15 cellular contexts compared by ENCODE assay signal in the genomic region with DNA sequence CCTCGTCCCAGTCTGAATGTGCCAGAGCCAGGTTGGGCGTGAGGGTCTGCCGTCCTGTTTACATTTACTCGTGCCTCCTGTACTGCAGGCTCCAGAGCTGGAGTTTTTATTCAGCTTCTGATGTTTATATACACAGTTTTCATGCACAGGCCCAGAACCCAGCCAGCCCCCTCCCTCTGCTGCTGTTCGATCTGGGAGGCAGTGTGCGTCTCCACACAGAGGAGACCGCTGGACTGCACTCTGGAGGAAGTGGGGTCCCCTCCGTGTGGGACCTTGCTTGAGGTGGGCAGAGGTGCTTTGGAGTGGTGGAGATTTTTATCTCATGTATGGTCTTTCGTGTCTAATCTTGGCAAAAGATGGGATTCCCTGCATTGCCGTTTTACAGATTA.
DNase-seq lines count a peak whose midpoint lies in the region; ATAC-seq, FAIRE-seq and TF ChIP-seq lines count a peak whose summit lies in the region.
"Had no signal": no experiment of that assay in that cellular context is flagged by ENCODE, and none has a peak within 500 bp of the region (broad histone marks: within the 10 kb centered on the region; RNA-seq: fewer than 3 reads in every experiment).

No MANE protein-coding gene starts in this region.

- no peak overlapping the region for H3K14ac ChIP-seq in neuronal stem cell (ENCODE audit: low read length)

- WGBS in right cardiac atrium: 39% methylated on average over 10 of the region's 10 CpGs
- WGBS in neuronal stem cell (ENCODE audit: extremely low coverage in 2 of 2, insufficient read length in 2 of 2, insufficient replicate concordance in 1 of 2), 2 donors: no CpG with 5 or more reads among the region's 10 CpGs

- no peak overlapping the region for H3K23ac ChIP-seq in neuronal stem cell (ENCODE audit: low read depth, low read length, poor library complexity)

- peaks cover 5% of the 10 kb centered on the region for H3K4me1 ChIP-seq in right cardiac atrium (ENCODE audit: control insufficient read depth, insufficient read depth, low read length)
- peaks cover 23% of the 10 kb centered on the region for H3K4me1 ChIP-seq in fibroblast of lung (ENCODE audit: control insufficient read depth, extremely low read depth, insufficient read depth, low read length)
- H3K4me1 ChIP-seq in osteoblast (ENCODE audit: insufficient read depth, low read length): peaks cover 23% of the 10 kb centered on the region
- H3K4me1 ChIP-seq in neuronal stem cell (ENCODE audit: control insufficient read depth in 2 of 2, insufficient read depth in 1 of 2, low read depth in 1 of 2, low read length in 2 of 2): peaks cover 4 to 24% of the 10 kb centered on the region in 2 donors

- H3K4ac ChIP-seq in neuronal stem cell (ENCODE audit: low read length): no peak overlapping the region

- H3K4me3 ChIP-seq in right cardiac atrium (ENCODE audit: low read length) (no peak overlapping the region), fibroblast of lung (replicated peaks in 1 of 4; ENCODE audit: control extremely low read depth in 1 of 4, insufficient read depth in 1 of 4, low read depth in 3 of 4, low read length in 4 of 4) (peak overlapping the region in 1 of 4 experiments; percentile 5), osteoblast (ENCODE audit: insufficient read depth, low read length) (no peak overlapping the region), neuronal stem cell (ENCODE audit: low read length in 2 of 2) (no peak overlapping the region)

- H3K9ac ChIP-seq in fibroblast of lung (ENCODE audit: insufficient read depth, low read length): no peak overlapping the region
- H3K9ac ChIP-seq in neuronal stem cell (ENCODE audit: low read depth, low read length, poor library complexity): no peak overlapping the region

- no peak for TF ChIP-seq CTCF in fibroblast of lung (conservative IDR thresholded peaks at IDR 0.05 in 1 of 2, IDR thresholded peaks at IDR 0.05 in 1 of 2; ENCODE audit: low read depth in 1 of 2, low read length in 2 of 2)
- TF ChIP-seq CTCF in osteoblast (IDR thresholded peaks at IDR 0.05; ENCODE audit: extremely low read depth, low read depth, low read length): no peak

- peaks cover 26% of the 10 kb centered on the region for H3K79me1 ChIP-seq in neuronal stem cell (ENCODE audit: low read depth, low read length)

- H3K18ac ChIP-seq in neuronal stem cell (ENCODE audit: low read length): no peak overlapping the region

- H4K20me1 ChIP-seq in fibroblast of lung (ENCODE audit: control insufficient read depth, extremely low read depth, insufficient read depth, low read length) (no peaks in the 10 kb centered on the region), osteoblast (ENCODE audit: insufficient read depth, low read length) (peaks cover 59% of the 10 kb centered on the region)

- no peak overlapping the region for H4K8ac ChIP-seq in neuronal stem cell (ENCODE audit: low read depth, low read length)

- peak overlapping the region; percentile 78 for H3K4me2 ChIP-seq in fibroblast of lung (ENCODE audit: extremely low read depth, insufficient read depth, low read length)
- H3K4me2 ChIP-seq in osteoblast (ENCODE audit: insufficient read depth, low read length): peak overlapping the region; percentile 24
- no peak overlapping the region for H3K4me2 ChIP-seq in neuronal stem cell (ENCODE audit: insufficient read depth, low read length, poor library complexity, severe bottlenecking)

- H2BK15ac ChIP-seq in neuronal stem cell (ENCODE audit: low read length): no peak overlapping the region

- H2BK5ac ChIP-seq in neuronal stem cell (ENCODE audit: low read length): no peak overlapping the region

- H3K27ac ChIP-seq in right cardiac atrium (ENCODE audit: low read length): peak overlapping the region; percentile 21
- H3K27ac ChIP-seq in fibroblast of lung (ENCODE audit: insufficient read depth, low read length): peak overlapping the region; percentile 34
- no peak overlapping the region for H3K27ac ChIP-seq in osteoblast (ENCODE audit: low read depth, low read length)
- no peak overlapping the region for H3K27ac ChIP-seq in neuronal stem cell (replicated peaks; ENCODE audit: low read length)

- FAIRE-seq in urothelium cell line (lab: Jason Lieb, UNC): peak; percentile 52
- FAIRE-seq: D721Med had no signal

- no peak overlapping the region for H2BK12ac ChIP-seq in neuronal stem cell (ENCODE audit: low read length)

- H3K9me3 ChIP-seq in right cardiac atrium (ENCODE audit: control insufficient read depth, low read length) (no peaks in the 10 kb centered on the region), fibroblast of lung (ENCODE audit: control insufficient read depth, insufficient read depth, low read depth, low read length) (no peaks in the 10 kb centered on the region), osteoblast (ENCODE audit: low read depth, low read length) (no peaks in the 10 kb centered on the region), neuronal stem cell (replicated peaks in 1 of 2; ENCODE audit: control insufficient read depth in 2 of 2, insufficient read depth in 1 of 2, low read depth in 1 of 2, low read length in 2 of 2) (peaks cover 0 to 5% of the 10 kb centered on the region in 2 donors)

- no peak for DNase-seq in right cardiac atrium
- DNase-seq in Right ventricle myocardium superior: no peak
- no peak for DNase-seq in fibroblast of lung (ENCODE audit: low read depth in 2 of 2)
- DNase-seq in osteoblast (ENCODE audit: insufficient read length, low spot score, missing footprints): no peak
- DNase-seq in urothelium cell line (ENCODE audit: low spot score): no peak
- no peak for DNase-seq in NCI-H510A (lab: John Stamatoyannopoulos, UW)
- no peak for DNase-seq in neuronal stem cell (ENCODE audit: low spot score)
- DNase-seq: CD4-positive, alpha-beta memory T cell; GDM1; KG1; NCI-H1092; NCI-H187; NCI-H774 had no signal

- H2AK5ac ChIP-seq in neuronal stem cell (ENCODE audit: low read depth, low read length): no peak overlapping the region

- no peaks in the 10 kb centered on the region for H3K27me3 ChIP-seq in right cardiac atrium (ENCODE audit: control insufficient read depth, insufficient read depth)
- H3K27me3 ChIP-seq in fibroblast of lung (ENCODE audit: control insufficient read depth, insufficient read depth, low read length): no peaks in the 10 kb centered on the region
- no peaks in the 10 kb centered on the region for H3K27me3 ChIP-seq in osteoblast (ENCODE audit: insufficient read depth, low read length)
- H3K27me3 ChIP-seq in neuronal stem cell (ENCODE audit: control insufficient read depth in 3 of 3, insufficient read depth in 3 of 3, low read depth in 1 of 3, low read length in 3 of 3): no peaks in the 10 kb centered on the region

- ATAC-seq in right cardiac atrium: no peak
- ATAC-seq in Right ventricle myocardium superior (ENCODE audit: poor library complexity): no peak
- no peak for ATAC-seq in GM19395 (IDR thresholded peaks at IDR 0.05; ENCODE audit: unreplicated experiment)

- peaks cover 20% of the 10 kb centered on the region for H3K79me2 ChIP-seq in fibroblast of lung (ENCODE audit: control insufficient read depth, insufficient read depth, low read length)
- peaks cover 70% of the 10 kb centered on the region for H3K79me2 ChIP-seq in osteoblast (ENCODE audit: insufficient read depth, low read length)

- intact Hi-C loops in right cardiac atrium (cut with DNase I) (no loop called here), Right ventricle myocardium superior (cut with DNase I) (no loop called here)

- H3K36me3 ChIP-seq in fibroblast of lung (ENCODE audit: control insufficient read depth, insufficient read depth, low read length): no peaks in the 10 kb centered on the region
- H3K36me3 ChIP-seq in osteoblast (ENCODE audit: insufficient read depth, low read length): no peaks in the 10 kb centered on the region
- peaks cover 9 to 66% of the 10 kb centered on the region in 2 donors for H3K36me3 ChIP-seq in neuronal stem cell (replicated peaks in 1 of 2; ENCODE audit: control insufficient read depth in 2 of 2, insufficient read depth in 2 of 2, low read length in 2 of 2)

- H2AFZ ChIP-seq in fibroblast of lung (ENCODE audit: low read length) (no peak overlapping the region), osteoblast (ENCODE audit: low read length) (no peak overlapping the region), neuronal stem cell (ENCODE audit: low read length) (no peak overlapping the region)

- no peak overlapping the region for H4K91ac ChIP-seq in neuronal stem cell (ENCODE audit: low read depth, low read length, poor library complexity)

- H2BK120ac ChIP-seq in neuronal stem cell (ENCODE audit: low read depth, low read length): no peak overlapping the region

Comparison
In these comparisons a context has a peak if more than half of its experiments do, and no peak if none do; other contexts are left out.
1. H3K27ac ChIP-seq: peak in right cardiac atrium (single experiment) and fibroblast of lung (single experiment); none in osteoblast (single experiment) and neuronal stem cell (single experiment).